In genomic region chr5:95615164-95615467, GRCh38 we compare ENCODE assay signal across 13 cellular contexts. TPM values are rescaled to one million over a fixed set of nuclear protein-coding genes. Genes with fewer than 3 reads are reported as not detected.
DNase-seq lines count a peak whose midpoint lies in the region; ATAC-seq, FAIRE-seq and TF ChIP-seq lines count a peak whose summit lies in the region.
"Had no signal": no experiment of that assay in that cellular context is flagged by ENCODE, and none has a peak within 500 bp of the region (broad histone marks: within the 10 kb centered on the region; RNA-seq: fewer than 3 reads in every experiment).

No MANE protein-coding gene starts in this region.

- DNase-seq in GM18507 (ENCODE audit: extremely low spot score, insufficient read length, low read depth) (no peak), bronchial epithelial cell (ENCODE audit: low read depth) (peak; percentile 23), NCI-H1092 treated with DMSO at 0.1 percent for 48 hours (lab: John Stamatoyannopoulos, UW) (no peak), C1 segment of cervical spinal cord (lab: John Stamatoyannopoulos, UW) (no peak), PC-3 (no peak)
- DNase-seq: HCEC 1CT, mesenchymal stem cell, substantia nigra had no signal

- no peaks in the 10 kb centered on the region for H3K4me1 ChIP-seq in PC-3 (ENCODE audit: insufficient read depth, low read length)
- H3K4me1 ChIP-seq: ascending aorta had no signal

- H3K79me2 ChIP-seq in PC-3 (ENCODE audit: low read length): no peaks in the 10 kb centered on the region

- no peak overlapping the region for H2AFZ ChIP-seq in PC-3 (ENCODE audit: low read length)

- H4K20me1 ChIP-seq in PC-3 (ENCODE audit: low read length): no peaks in the 10 kb centered on the region

- H3K4me2 ChIP-seq in PC-3 (ENCODE audit: low read length): no peak overlapping the region

- POLR2A ChIA-PET in PC-3 (lab: Charles Lee; ENCODE audit: unreplicated experiment): no interaction called here

- intact Hi-C loops in PC-3 (cut with micrococcal nuclease): no loop called here

- FAIRE-seq in GM18507 (lab: Jason Lieb, UNC) (peak; percentile 80), bronchial epithelial cell (lab: Jason Lieb, UNC) (no peak)

- peak; percentile 50 for ATAC-seq in GM21381 (IDR thresholded peaks at IDR 0.05; ENCODE audit: unreplicated experiment)
- ATAC-seq in HG03103 (IDR thresholded peaks at IDR 0.05; ENCODE audit: low read depth, unreplicated experiment): peak; percentile 50
- ATAC-seq in PC-3: no peak

- no peak overlapping the region for H3K27ac ChIP-seq in PC-3 (ENCODE audit: low read length)
- H3K27ac ChIP-seq: ascending aorta, C4-2B had no signal

- H3K27me3 ChIP-seq in bronchial epithelial cell (ENCODE audit: control insufficient read depth, insufficient read depth, low read length) (no peaks in the 10 kb centered on the region), PC-3 (ENCODE audit: low read length) (no peaks in the 10 kb centered on the region)
- H3K27me3 ChIP-seq: ascending aorta had no signal

- no peaks in the 10 kb centered on the region for H3F3A ChIP-seq in PC-3 (ENCODE audit: low read length, unreplicated experiment)

- H3K4me3 ChIP-seq in bronchial epithelial cell (ENCODE audit: low read depth, low read length) (no peak overlapping the region), PC-3 (ENCODE audit: low read length) (no peak overlapping the region)
- H3K4me3 ChIP-seq: ascending aorta had no signal

- no peaks in the 10 kb centered on the region for H3K9me3 ChIP-seq in PC-3 (ENCODE audit: low read length)

- H3K9ac ChIP-seq in PC-3 (ENCODE audit: low read length): no peak overlapping the region

- CTCF ChIA-PET in PC-3 (lab: Charles Lee): no interaction called here

- no peaks in the 10 kb centered on the region for H3K9me2 ChIP-seq in PC-3 (replicated peaks; ENCODE audit: low read length)

- TF ChIP-seq CTCF in bronchial epithelial cell (IDR thresholded peaks at IDR 0.05; ENCODE audit: insufficient read depth, low read length, severe bottlenecking) (no peak), PC-3 (conservative IDR thresholded peaks at IDR 0.05; ENCODE audit: low read depth, low read length) (no peak)

- BruUV-seq in PC-3 (replicated peaks; lab: Mats Ljungman, UMichigan): no TSS peak

- H3K36me3 ChIP-seq in bronchial epithelial cell (ENCODE audit: control insufficient read depth, insufficient read depth, low read length) (no peaks in the 10 kb centered on the region), PC-3 (ENCODE audit: low read depth, low read length) (no peaks in the 10 kb centered on the region)
- H3K36me3 ChIP-seq: ascending aorta had no signal

RNA-seq across cellular contexts. Expression of gene GPR150, which starts 4.8 kb away (rescaled TPM):
- 0.26 TPM in 2 replicates for total RNA-seq in bronchial epithelial cell
- 0.35 TPM in 1 of 2 replicates, not detected in the other for total RNA-seq in PC-3 (2014; rRNA removed)
- total RNA-seq: OCI-LY7 had no signal

RNA-seq across cellular contexts. Expression of gene RFESD, which starts 31.5 kb away (rescaled TPM):
- total RNA-seq in bronchial epithelial cell (1.6 and 2.2 TPM in 2 replicates), PC-3 (2014; rRNA removed) (0.36 and 2.4 TPM in 2 replicates)
- total RNA-seq: ascending aorta had no signal
